In genomic region chr10:103653581-103654020, GRCh38 we compare ENCODE assay signal across 11 cellular contexts.
A peak's percentile ranks its signal among the peaks of the same experiment; 100 is the strongest.
DNase-seq lines count a peak whose midpoint lies in the region; ATAC-seq and TF ChIP-seq lines count a peak whose summit lies in the region.
"Had no signal": no experiment of that assay in that cellular context is flagged by ENCODE, and none has a peak within 500 bp of the region (broad histone marks: within the 10 kb centered on the region; RNA-seq: fewer than 3 reads in every experiment).

No MANE protein-coding gene starts in this region.

- peaks cover 7% of the 10 kb centered on the region for H3K36me3 ChIP-seq in thoracic aorta
- H3K36me3 ChIP-seq: neutrophil had no signal

- no peaks in the 10 kb centered on the region for H3K9me3 ChIP-seq in thoracic aorta
- H3K9me3 ChIP-seq: Caco-2, neutrophil had no signal

- DNase-seq in NCI-H2171 treated with DMSO at 0.1 percent for 48 hours (lab: John Stamatoyannopoulos, UW) = peak; percentile 46
- no peak for DNase-seq in NCI-H2171 (lab: John Stamatoyannopoulos, UW)
- DNase-seq in NCI-H774 (lab: John Stamatoyannopoulos, UW) = peak; percentile 79
- no peak for DNase-seq in foreskin keratinocyte
- DNase-seq in thoracic aorta (ENCODE audit: low spot score) = no peak
- no peak for DNase-seq in activated CD8-positive, alpha-beta memory T cell treated with anti-CD3 and anti-CD28 coated beads, Interleukin-2, amount 50 U/mL, for 4 hours
- DNase-seq: Caco-2 had no signal

- H3K27me3 ChIP-seq in foreskin keratinocyte = no peaks in the 10 kb centered on the region
- no peaks in the 10 kb centered on the region for H3K27me3 ChIP-seq in thoracic aorta (replicated peaks; ENCODE audit: insufficient read depth)
- H3K27me3 ChIP-seq: neutrophil had no signal

- H3K27ac ChIP-seq in foreskin keratinocyte = no peak overlapping the region
- H3K27ac ChIP-seq in thoracic aorta = peak overlapping the region; percentile 74 to 85
- H3K27ac ChIP-seq: 22Rv1, neutrophil had no signal

- no peak overlapping the region for H3K4me3 ChIP-seq in thoracic aorta

- TF ChIP-seq CTCF in foreskin keratinocyte (conservative IDR thresholded peaks at IDR 0.05) (peak; percentile 3), thoracic aorta (IDR thresholded peaks at IDR 0.05) (no peak)

- ATAC-seq in foreskin keratinocyte (peak; percentile 27), thoracic aorta (ENCODE audit: insufficient number of reproducible peaks, low FRiP score, low read depth) (no peak), HG02852 (IDR thresholded peaks at IDR 0.05; ENCODE audit: unreplicated experiment) (no peak), HG03159 (IDR thresholded peaks at IDR 0.05; ENCODE audit: unreplicated experiment) (no peak)

- H3K4me1 ChIP-seq in foreskin keratinocyte (peaks cover 14% of the 10 kb centered on the region), thoracic aorta (ENCODE audit: control insufficient read depth in 1 of 2, low read depth in 2 of 2) (peaks cover 36 to 64% of the 10 kb centered on the region in 2 donors)

Comparison
In these comparisons a context has a peak if more than half of its experiments do, and no peak if none do; other contexts are left out.
1. DNase-seq: peak in NCI-H2171 treated with DMSO at 0.1 percent for 48 hours (single experiment) and NCI-H774 (single experiment); none in NCI-H2171 (single experiment), foreskin keratinocyte (0 of 2), thoracic aorta (single experiment) and activated CD8-positive, alpha-beta memory T cell treated with anti-CD3 and anti-CD28 coated beads, Interleukin-2, amount 50 U/mL, for 4 hours (single experiment).